23 cellular contexts compared by ENCODE assay signal in the genomic region with DNA sequence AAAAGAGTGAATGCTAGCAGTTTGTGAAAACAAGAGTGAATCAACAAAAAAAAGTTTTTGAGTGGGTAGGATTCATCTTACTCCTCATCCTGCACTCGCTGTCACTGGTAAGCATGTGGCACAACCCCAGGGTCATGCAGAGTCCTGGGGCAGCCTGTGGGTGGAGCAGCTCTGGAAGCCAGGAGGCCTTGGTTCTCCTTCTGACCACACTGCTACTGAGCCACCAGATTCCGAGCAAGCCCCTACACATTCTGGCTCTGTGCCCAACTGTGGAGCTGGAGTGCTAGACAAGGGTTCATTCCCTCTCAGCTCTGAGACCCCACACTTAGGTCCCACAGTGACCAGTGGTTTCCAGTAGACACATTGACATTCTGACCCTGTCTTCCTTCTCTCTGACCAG.
"Had no signal": no experiment of that assay in that cellular context is flagged by ENCODE, and none has a peak within 500 bp of the region (broad histone marks: within the 10 kb centered on the region; RNA-seq: fewer than 3 reads in every experiment).

No MANE protein-coding gene starts in this region.

- DNase-seq: dorsolateral prefrontal cortex; effector CD4-positive, alpha-beta T cell; hypothalamus; immature natural killer cell; islet precursor cell; kidney glomerular epithelial cell; left colon; left ventricle myocardium superior; lower lobe of right lung; natural killer cell; occipital lobe; ovary; posterior cingulate gyrus; psoas muscle; right cardiac atrium; sigmoid colon; spleen; stimulated activated CD4-positive, alpha-beta T cell treated with anti-CD3 and anti-CD28 coated beads, Interleukin-2, amount 100 ng/mL, for 48 hours; stimulated activated naive CD4-positive, alpha-beta T cell; stimulated activated naive CD8-positive, alpha-beta T cell treated with anti-CD3 and anti-CD28 coated beads, Interleukin-15, amount 100 ng/mL, for 72 hours; thyroid gland; trophoblast cell had no signal

- H3K36me3 ChIP-seq: lower lobe of right lung, ovary, sigmoid colon, spleen, thyroid gland had no signal

- H3K4me1 ChIP-seq: lower lobe of right lung, psoas muscle had no signal

- H3K27ac ChIP-seq: dorsolateral prefrontal cortex, lower lobe of right lung, ovary, psoas muscle, sigmoid colon, skin epidermis, spleen, thyroid gland had no signal

- H3K9me3 ChIP-seq: lower lobe of right lung, ovary, psoas muscle, sigmoid colon, spleen, thyroid gland had no signal

- H3K27me3 ChIP-seq: ovary, sigmoid colon, spleen, thyroid gland had no signal

- ATAC-seq: left colon; left ventricle myocardium superior; lower lobe of right lung; psoas muscle; right cardiac atrium; stimulated activated naive CD8-positive, alpha-beta T cell treated with anti-CD3 and anti-CD28 coated beads, Interleukin-15, amount 100 ng/mL, for 72 hours had no signal

- H3K4me3 ChIP-seq: dorsolateral prefrontal cortex, lower lobe of right lung, ovary, psoas muscle, sigmoid colon, skin epidermis, spleen, thyroid gland had no signal
